Comparison of ENCODE assay signal across 18 cellular contexts in the genomic region with DNA sequence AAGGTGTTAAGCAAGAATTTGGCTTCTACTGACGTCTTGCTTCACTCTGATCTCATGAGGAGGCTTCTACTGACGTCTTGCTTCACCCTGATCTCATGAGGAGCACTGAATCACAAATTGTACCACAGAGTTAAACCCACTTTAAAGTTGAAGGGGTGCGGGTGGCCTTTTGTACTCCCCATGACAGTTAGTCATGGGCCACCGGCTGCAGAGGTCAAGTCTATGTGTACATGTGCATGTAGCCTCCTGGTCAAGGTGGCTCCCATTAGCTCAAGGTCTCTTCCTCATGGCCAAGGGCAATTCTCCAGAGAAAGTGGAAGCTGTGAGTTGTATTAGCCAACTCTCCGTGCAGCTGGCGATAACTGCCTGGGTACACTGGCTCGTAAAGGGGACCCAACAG. TPM values are rescaled to one million over a fixed set of nuclear protein-coding genes. Genes with fewer than 3 reads are reported as not detected.
DNase-seq lines count a peak whose midpoint lies in the region; ATAC-seq and TF ChIP-seq lines count a peak whose summit lies in the region.
"Had no signal": no experiment of that assay in that cellular context is flagged by ENCODE, and none has a peak within 500 bp of the region (broad histone marks: within the 10 kb centered on the region; RNA-seq: fewer than 3 reads in every experiment).

No MANE protein-coding gene starts in this region.

- no peak overlapping the region for H3K4me3 Mint-ChIP-seq in activated CD4-positive, alpha-beta T cell treated with anti-CD3 and anti-CD28 coated beads for 36 hours
- H3K4me3 Mint-ChIP-seq: activated CD4-positive, alpha-beta memory T cell treated with anti-CD3 and anti-CD28 coated beads, Interleukin-2, amount 10 ng/mL, durations not matched to agents 7 days and 5 days; activated naive CD4-positive, alpha-beta T cell treated with anti-CD3 and anti-CD28 coated beads for 36 hours; activated T-cell treated with anti-CD3 and anti-CD28 coated beads, Interleukin-2, amount 50 U/mL, for 24 hours; natural killer cell; WTC11 had no signal

- no peaks in the 10 kb centered on the region for H3K27me3 ChIP-seq in adipocyte (replicated peaks; ENCODE audit: control insufficient read depth, insufficient read depth, low read length)
- no peaks in the 10 kb centered on the region for H3K27me3 ChIP-seq in sigmoid colon
- H3K27me3 ChIP-seq: foreskin keratinocyte, testis had no signal

- no peaks in the 10 kb centered on the region for H3K36me3 Mint-ChIP-seq in activated CD4-positive, alpha-beta T cell treated with anti-CD3 and anti-CD28 coated beads for 36 hours (ENCODE audit: low read depth)
- H3K36me3 Mint-ChIP-seq: WTC11 had no signal

- CTCF ChIA-PET in activated CD4-positive, alpha-beta T cell treated with anti-CD3 and anti-CD28 coated beads for 36 hours (lab: Charles Lee), result interaction anchor here (0.6 to 0.7 kb wide), 2 partner anchors 15 to 409 kb away, joined by 3 read pairs; no protein-coding TSS in a partner anchor

- no peak for TF ChIP-seq POLR2A in sigmoid colon (IDR thresholded peaks at IDR 0.05)

- H3K4me1 ChIP-seq in adipocyte (ENCODE audit: control insufficient read depth, insufficient read depth, low read length) (peaks cover 47% of the 10 kb centered on the region), sigmoid colon (peaks cover 0 to 14% (median 5%) of the 10 kb centered on the region in 4 donors)
- H3K4me1 ChIP-seq: foreskin keratinocyte had no signal

- 76 to 84% methylated on average over 7 of the region's 7 CpGs for WGBS in sigmoid colon, 2 donors

- intact Hi-C loops in left cardiac atrium (cut with DNase I) (no loop called here), sigmoid colon (cut with DNase I) (loop anchor here (5.0 kb wide), 1 partner anchor 304 kb away; no protein-coding TSS in a partner anchor)
- intact Hi-C loops in activated CD4-positive, alpha-beta T cell treated with anti-CD3 and anti-CD28 coated beads for 36 hours (cut with DNase I, micrococcal nuclease), result loop anchor here in 1 of 2 experiments (1.0 to 5.0 kb wide), 2 partner anchors 312 to 444 kb away; no protein-coding TSS in a partner anchor

- TF ChIP-seq CTCF in sigmoid colon (IDR thresholded peaks at IDR 0.05), result no peak

- peaks cover 2% of the 10 kb centered on the region for H3K27me3 Mint-ChIP-seq in activated CD4-positive, alpha-beta T cell treated with anti-CD3 and anti-CD28 coated beads for 36 hours
- H3K27me3 Mint-ChIP-seq: activated T-cell treated with anti-CD3 and anti-CD28 coated beads, Interleukin-2, amount 50 U/mL, for 24 hours; progenitor cell of endocrine pancreas had no signal

- H3K36me3 ChIP-seq in adipocyte (ENCODE audit: control insufficient read depth, insufficient read depth, low read length, severe bottlenecking) (no peaks in the 10 kb centered on the region), sigmoid colon (no peaks in the 10 kb centered on the region)

- no peaks in the 10 kb centered on the region for H3K4me1 Mint-ChIP-seq in activated CD4-positive, alpha-beta T cell treated with anti-CD3 and anti-CD28 coated beads for 36 hours
- H3K4me1 Mint-ChIP-seq: activated CD4-positive, alpha-beta memory T cell treated with anti-CD3 and anti-CD28 coated beads, Interleukin-2, amount 10 ng/mL, durations not matched to agents 7 days and 5 days; natural killer cell; WTC11 had no signal

- no peak for TF ChIP-seq EP300 in sigmoid colon (IDR thresholded peaks at IDR 0.05)

- DNase-seq in HCEC 1CT, result peak; percentile 37
- no peak for DNase-seq in adipocyte (ENCODE audit: low read depth)
- DNase-seq in left cardiac atrium, result peak; percentile 49
- peak; percentile 82 for DNase-seq in sigmoid colon
- no peak for DNase-seq in GF-D8 (lab: John Stamatoyannopoulos, UW)
- DNase-seq in activated CD4-positive, alpha-beta T cell treated with anti-CD3 and anti-CD28 coated beads for 36 hours, result no peak
- no peak for DNase-seq in activated CD8-positive, alpha-beta memory T cell treated with anti-CD3 and anti-CD28 coated beads for 24 hours
- DNase-seq: activated CD4-positive, alpha-beta memory T cell treated with anti-CD3 and anti-CD28 coated beads, Interleukin-2, amount 10 ng/mL, durations not matched to agents 7 days and 5 days; activated T-cell treated with anti-CD3 and anti-CD28 coated beads, Interleukin-2, amount 50 U/mL, for 24 hours; natural killer cell; NCI-H2081 treated with DMSO at 0.1 percent for 48 hours; stimulated activated CD4-positive, alpha-beta T cell treated with anti-CD3 and anti-CD28 coated beads, Interleukin-12 subunit alpha, Interleukin-12 subunit beta, amount 100 ng/mL, for 4 hours; testis had no signal

- POLR2A ChIA-PET in activated CD4-positive, alpha-beta T cell treated with anti-CD3 and anti-CD28 coated beads for 36 hours (lab: Charles Lee), result no interaction called here

- peak overlapping the region; percentile 73 for H3K9ac ChIP-seq in adipocyte (ENCODE audit: low read length)

- H3K27ac ChIP-seq in sigmoid colon, result no peak overlapping the region
- H3K27ac ChIP-seq: foreskin keratinocyte had no signal

- peaks cover 2% of the 10 kb centered on the region for H3K9me3 Mint-ChIP-seq in activated CD4-positive, alpha-beta T cell treated with anti-CD3 and anti-CD28 coated beads for 36 hours (ENCODE audit: low read depth)

- no peak overlapping the region for H3K27ac Mint-ChIP-seq in activated CD4-positive, alpha-beta T cell treated with anti-CD3 and anti-CD28 coated beads for 36 hours
- H3K27ac Mint-ChIP-seq: activated CD4-positive, alpha-beta memory T cell treated with anti-CD3 and anti-CD28 coated beads, Interleukin-2, amount 10 ng/mL, durations not matched to agents 7 days and 5 days; activated naive CD4-positive, alpha-beta T cell treated with anti-CD3 and anti-CD28 coated beads for 36 hours; activated T-cell treated with anti-CD3 and anti-CD28 coated beads, Interleukin-2, amount 50 U/mL, for 24 hours; natural killer cell; progenitor cell of endocrine pancreas; WTC11 had no signal

- peak; percentile 40 to 63 for ATAC-seq in left cardiac atrium
- no peak for ATAC-seq in GM19467 (IDR thresholded peaks at IDR 0.05; ENCODE audit: unreplicated experiment)
- ATAC-seq in activated CD4-positive, alpha-beta T cell treated with anti-CD3 and anti-CD28 coated beads for 36 hours, result no peak

- peak overlapping the region; percentile 1 for H3K4me3 ChIP-seq in adipocyte (ENCODE audit: low read length)
- H3K4me3 ChIP-seq in sigmoid colon, result no peak overlapping the region
- H3K4me3 ChIP-seq: testis had no signal

- peaks cover 3% of the 10 kb centered on the region for H3K9me3 ChIP-seq in adipocyte (ENCODE audit: control insufficient read depth, low read length)
- H3K9me3 ChIP-seq in sigmoid colon, result peaks cover 0 to 1% (median 0%) of the 10 kb centered on the region in 4 donors
- H3K9me3 ChIP-seq: testis had no signal

RNA-seq across cellular contexts. Expression of gene FZD4, which starts 23.1 kb away (rescaled TPM):
- total RNA-seq in left cardiac atrium (10 to 100 TPM; 45.5 to 54.2 TPM), sigmoid colon (10 to 100 TPM; 22.9 to 45.7 (median 35.7) TPM)
- 1 to 10 TPM in 1 of 3 donors, under 1 TPM in 2; 0.60 to 8.8 (median 0.69) TPM for polyA plus RNA-seq in sigmoid colon
- total RNA-seq in activated CD4-positive, alpha-beta T cell treated with anti-CD3 and anti-CD28 coated beads for 36 hours, result under 1 TPM; 0.14 to 0.21 TPM

RNA-seq across cellular contexts. Expression of gene TMEM135, which starts 59.5 kb away (rescaled TPM):
- 10 to 100 TPM; 23.1 to 30.8 TPM for total RNA-seq in left cardiac atrium
- 10 to 100 TPM; 20.0 to 36.2 (median 28.7) TPM for total RNA-seq in sigmoid colon
- 10 to 100 TPM in 2 of 3 donors, 1 to 10 TPM in 1; 4.8 to 11.3 (median 11.0) TPM for polyA plus RNA-seq in sigmoid colon
- 10 to 100 TPM; 25.5 to 26.0 TPM for total RNA-seq in activated CD4-positive, alpha-beta T cell treated with anti-CD3 and anti-CD28 coated beads for 36 hours

Comparison
In these comparisons a context has a peak if more than half of its experiments do, and no peak if none do; other contexts are left out.
1. DNase-seq: peak in HCEC 1CT (single experiment), left cardiac atrium (single experiment) and sigmoid colon (single experiment); none in adipocyte (single experiment), GF-D8 (single experiment), activated CD4-positive, alpha-beta T cell treated with anti-CD3 and anti-CD28 coated beads for 36 hours (single experiment) and activated CD8-positive, alpha-beta memory T cell treated with anti-CD3 and anti-CD28 coated beads for 24 hours (single experiment).
2. ATAC-seq: peak in left cardiac atrium (2 of 2); none in GM19467 (single experiment) and activated CD4-positive, alpha-beta T cell treated with anti-CD3 and anti-CD28 coated beads for 36 hours (single experiment).
3. RNA of gene FZD4, which starts 23.1 kb away (total RNA-seq): 45.5 to 54.2 TPM in left cardiac atrium and 22.9 to 45.7 TPM in sigmoid colon; 0.14 to 0.21 TPM in activated CD4-positive, alpha-beta T cell treated with anti-CD3 and anti-CD28 coated beads for 36 hours; every median in the first group is over 10 times any median in the second.